Comparison of ENCODE assay signal across 17 cellular contexts in the genomic region with DNA sequence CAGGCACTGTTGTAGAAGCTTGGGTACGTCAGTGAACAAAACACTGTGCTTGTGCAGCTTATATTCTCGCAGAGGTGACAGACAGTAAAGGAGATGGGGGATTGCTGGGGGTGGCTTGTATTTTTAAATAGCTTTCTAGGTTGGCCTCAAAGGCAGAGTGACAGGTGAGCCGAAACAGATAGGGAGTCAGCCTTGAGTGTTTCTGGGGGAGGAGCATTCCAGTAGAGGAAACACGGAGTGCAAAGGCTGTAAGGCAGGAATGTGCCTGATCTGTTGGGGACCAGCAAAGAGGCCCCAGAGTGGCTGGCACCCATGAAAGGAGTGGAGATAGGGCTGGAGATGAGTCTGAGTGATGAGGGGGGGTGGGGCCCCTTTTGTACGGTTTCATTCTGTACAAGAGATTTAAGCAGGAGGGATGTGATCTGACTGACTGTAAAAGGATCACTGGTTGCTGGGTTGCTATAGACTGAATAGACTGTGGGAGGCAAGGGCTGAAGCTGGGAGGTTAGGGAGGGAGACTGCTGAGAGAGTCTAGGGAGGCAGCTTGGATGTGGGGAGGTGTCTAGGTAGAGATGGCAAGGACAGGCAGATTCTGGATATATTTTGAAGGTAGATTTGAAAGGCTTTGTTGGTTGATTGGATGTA. TPM values are rescaled to one million over a fixed set of nuclear protein-coding genes. Genes with fewer than 3 reads are reported as not detected.
DNase-seq lines count a peak whose midpoint lies in the region; ATAC-seq, FAIRE-seq and TF ChIP-seq lines count a peak whose summit lies in the region.
"Had no signal": no experiment of that assay in that cellular context is flagged by ENCODE, and none has a peak within 500 bp of the region (broad histone marks: within the 10 kb centered on the region; RNA-seq: fewer than 3 reads in every experiment).

No MANE protein-coding gene starts in this region.

- H3K9me3 Mint-ChIP-seq in H9 (no peaks in the 10 kb centered on the region; a peak in 1 of 5 replicates), astrocyte (ENCODE audit: unreplicated experiment) (no peaks in the 10 kb centered on the region)
- H3K9me3 Mint-ChIP-seq: dendritic cell treated with granulocyte-macrophage colony-stimulating factor and Interleukin-4, amounts not matched to agents 40 ng/mL and 50 ng/mL, for 4 days; immature natural killer cell; T-helper 1 cell treated with Interleukin-12 subunit alpha and Interleukin-12 subunit beta and Interleukin-4 antibody, amounts not matched to agents 30 μg/mL and 1 μg/mL, for 36 hours had no signal

- ATAC-seq in omental fat pad (ENCODE audit: low FRiP score) = peak; percentile 19
- no peak for ATAC-seq in GM21786 (IDR thresholded peaks at IDR 0.05; ENCODE audit: unreplicated experiment)

- no peak overlapping the region for H2BK15ac ChIP-seq in H9 (ENCODE audit: low read depth, low read length)

- H3K4me1 Mint-ChIP-seq in H9 = peaks cover 40% of the 10 kb centered on the region in 2 experiments
- H3K4me1 Mint-ChIP-seq in astrocyte (ENCODE audit: low read depth, unreplicated experiment) = peaks cover 67% of the 10 kb centered on the region

- no peak overlapping the region for H2BK120ac ChIP-seq in H9 (ENCODE audit: low read depth, low read length, poor library complexity, severe bottlenecking)

- H2BK12ac ChIP-seq in H9 (ENCODE audit: insufficient read length, low read depth, low read length) = no peak overlapping the region

- peak; percentile 34 for DNase-seq in H9
- DNase-seq in astrocyte (ENCODE audit: low read depth) = no peak
- no peak for DNase-seq in right atrium auricular region (ENCODE audit: low spot score)
- DNase-seq in omental fat pad (ENCODE audit: low spot score) = no peak
- DNase-seq in RPMI8226 = no peak
- DNase-seq in BE2C = no peak
- no peak for DNase-seq in T-helper 2 cell
- DNase-seq: activated gamma-delta T cell treated with Interleukin-2 at 50 U/mL for 16 hours, immature natural killer cell, mesenchymal stem cell, NCI-H1436 treated with DMSO at 0.1 percent for 48 hours, NCI-H524, SHP77 treated with DMSO at 0.1 percent for 48 hours, stomach had no signal

- no peak overlapping the region for H2BK20ac ChIP-seq in H9 (ENCODE audit: low read depth, low read length, poor library complexity, severe bottlenecking)

- no peak overlapping the region for H3K9ac ChIP-seq in H9 (ENCODE audit: extremely low read depth, insufficient read length, low read length)
- H3K9ac ChIP-seq in astrocyte (ENCODE audit: low read length) = no peak overlapping the region

- H3K4me3 ChIP-seq in astrocyte (ENCODE audit: insufficient read depth, low read depth, low read length) (no peak overlapping the region), right atrium auricular region (no peak overlapping the region), BE2C (ENCODE audit: low read depth, low read length) (no peak overlapping the region)
- H3K4me3 ChIP-seq: stomach had no signal

- H3K4me1 ChIP-seq in H9 (ENCODE audit: insufficient read depth, low read length) = peaks cover 10% of the 10 kb centered on the region; the same call in 1 of the 2 replicates
- H3K4me1 ChIP-seq in astrocyte (ENCODE audit: insufficient read depth, low read length) = peaks cover 21% of the 10 kb centered on the region
- H3K4me1 ChIP-seq in right atrium auricular region = peaks cover 0 to 52% of the 10 kb centered on the region in 2 donors
- H3K4me1 ChIP-seq in BE2C = peaks cover 13% of the 10 kb centered on the region

- no peak overlapping the region for H3T11ph ChIP-seq in H9 (ENCODE audit: low read length)

- H4K20me1 ChIP-seq in H9 (ENCODE audit: control insufficient read depth, insufficient read depth, insufficient read length) (no peaks in the 10 kb centered on the region), astrocyte (ENCODE audit: insufficient read depth, low read length) (peaks cover 38% of the 10 kb centered on the region)

- H4K8ac ChIP-seq in H9 (replicated peaks; ENCODE audit: insufficient read length, low read depth, low read length) = no peak overlapping the region

- no peak overlapping the region for H3K23ac ChIP-seq in H9 (ENCODE audit: insufficient read length, low read depth, low read length)

- no peak overlapping the region for H3K27ac ChIP-seq in H9 (ENCODE audit: insufficient read length, low read depth, low read length)
- no peak overlapping the region for H3K27ac ChIP-seq in astrocyte (ENCODE audit: low read depth, low read length)
- H3K27ac ChIP-seq in right atrium auricular region = peak overlapping the region; percentile 46
- H3K27ac ChIP-seq: stomach had no signal

- no peaks in the 10 kb centered on the region for H3K79me1 ChIP-seq in H9 (ENCODE audit: insufficient read depth, low read depth, low read length, poor library complexity, severe bottlenecking)

- no peak overlapping the region for H3K18ac ChIP-seq in H9 (ENCODE audit: insufficient read length, low read depth, low read length)

- H3K27me3 ChIP-seq in H9 (ENCODE audit: insufficient read depth, low read length) = no peaks in the 10 kb centered on the region
- H3K27me3 ChIP-seq in astrocyte (ENCODE audit: insufficient read depth, low read length) = no peaks in the 10 kb centered on the region
- H3K27me3 ChIP-seq in right atrium auricular region = no peaks in the 10 kb centered on the region
- no peaks in the 10 kb centered on the region for H3K27me3 ChIP-seq in BE2C
- H3K27me3 ChIP-seq: stomach had no signal

- no peaks in the 10 kb centered on the region for H3K27me3 Mint-ChIP-seq in H9 (ENCODE audit: low read depth)
- H3K27me3 Mint-ChIP-seq in astrocyte (ENCODE audit: low read depth, unreplicated experiment) = no peaks in the 10 kb centered on the region
- H3K27me3 Mint-ChIP-seq: dendritic cell treated with granulocyte-macrophage colony-stimulating factor and Interleukin-4, amounts not matched to agents 40 ng/mL and 50 ng/mL, for 4 days had no signal

- no peak overlapping the region for H4K91ac ChIP-seq in H9 (ENCODE audit: insufficient read length, low read depth, low read length)

- H3K4me3 Mint-ChIP-seq in H9 (no peak overlapping the region), astrocyte (ENCODE audit: unreplicated experiment) (no peak overlapping the region)
- H3K4me3 Mint-ChIP-seq: dendritic cell treated with granulocyte-macrophage colony-stimulating factor and Interleukin-4, amounts not matched to agents 40 ng/mL and 50 ng/mL, for 4 days; immature natural killer cell; T-helper 1 cell treated with Interleukin-12 subunit alpha and Interleukin-12 subunit beta and Interleukin-4 antibody, amounts not matched to agents 30 μg/mL and 1 μg/mL, for 36 hours had no signal

- no peaks in the 10 kb centered on the region for H3K23me2 ChIP-seq in H9 (ENCODE audit: insufficient read length, low read depth, low read length, poor library complexity, severe bottlenecking)

- no peak for FAIRE-seq in astrocyte (lab: Jason Lieb, UNC)

- no peak overlapping the region for H2AFZ ChIP-seq in H9 (ENCODE audit: low read length)
- H2AFZ ChIP-seq in astrocyte (ENCODE audit: low read depth, low read length) = no peak overlapping the region

- peaks cover 12% of the 10 kb centered on the region for H3K36me3 ChIP-seq in astrocyte (ENCODE audit: insufficient read depth, low read length)
- no peaks in the 10 kb centered on the region for H3K36me3 ChIP-seq in right atrium auricular region
- peaks cover 10% of the 10 kb centered on the region for H3K36me3 ChIP-seq in BE2C

- no peak overlapping the region; the same call in 1 of the 2 replicates for H3K14ac ChIP-seq in H9 (ENCODE audit: insufficient read depth, low read length)

- no peak overlapping the region for H3K4ac ChIP-seq in H9 (ENCODE audit: low read depth, low read length)

- WGBS in H9 (ENCODE audit: extremely low coverage, insufficient read length, low lambda C conversion rate) = no CpG with 5 or more reads among the region's 5 CpGs

- H3K36me3 Mint-ChIP-seq in H9 (ENCODE audit: insufficient read depth in 1 of 3, low read depth in 3 of 3) (peaks cover 15 to 17% (median 17%) of the 10 kb centered on the region in 3 experiments; a peak in 6 of 7 replicates), astrocyte (ENCODE audit: low read depth, unreplicated experiment) (peaks cover 3% of the 10 kb centered on the region)

- H3K4me2 ChIP-seq in H9 (ENCODE audit: insufficient read depth, insufficient read length, low read length) = no peak overlapping the region
- H3K4me2 ChIP-seq in astrocyte (ENCODE audit: low read length) = no peak overlapping the region

- H3K56ac ChIP-seq in H9 (ENCODE audit: insufficient read length, low read depth, low read length) = no peak overlapping the region

- peaks cover 7% of the 10 kb centered on the region; the same call in 1 of the 2 replicates for H3K79me2 ChIP-seq in H9 (ENCODE audit: insufficient read depth, low read length)
- peaks cover 86% of the 10 kb centered on the region for H3K79me2 ChIP-seq in astrocyte (ENCODE audit: insufficient read depth, low read length)

- H2AK5ac ChIP-seq in H9 (ENCODE audit: insufficient read length, low read length) = no peak overlapping the region

- H3K27ac Mint-ChIP-seq in H9 = peak overlapping the region; percentile 10 to 31 (median 14); a peak in 4 of 7 replicates
- peak overlapping the region; percentile 13 for H3K27ac Mint-ChIP-seq in astrocyte (ENCODE audit: unreplicated experiment)
- H3K27ac Mint-ChIP-seq: dendritic cell treated with granulocyte-macrophage colony-stimulating factor and Interleukin-4, amounts not matched to agents 40 ng/mL and 50 ng/mL, for 4 days; immature natural killer cell; T-helper 1 cell treated with Interleukin-12 subunit alpha and Interleukin-12 subunit beta and Interleukin-4 antibody, amounts not matched to agents 30 μg/mL and 1 μg/mL, for 36 hours had no signal

- no peak overlapping the region for H4K5ac ChIP-seq in H9 (ENCODE audit: insufficient read length, low read depth, low read length)

- H2BK5ac ChIP-seq in H9 (ENCODE audit: insufficient read length, low read length) = no peak overlapping the region

- H3K9me3 ChIP-seq in H9 (ENCODE audit: control insufficient read depth, low read depth, low read length) = no peaks in the 10 kb centered on the region
- H3K9me3 ChIP-seq in astrocyte (ENCODE audit: insufficient read depth, low read depth, low read length) = no peaks in the 10 kb centered on the region
- no peaks in the 10 kb centered on the region for H3K9me3 ChIP-seq in right atrium auricular region
- no peaks in the 10 kb centered on the region for H3K9me3 ChIP-seq in BE2C
- H3K9me3 ChIP-seq: stomach had no signal

- no peak for TF ChIP-seq CTCF in H9 (conservative IDR thresholded peaks at IDR 0.05)
- TF ChIP-seq CTCF in astrocyte (IDR thresholded peaks at IDR 0.05; ENCODE audit: insufficient read depth, low read depth, low read length) = no peak
- TF ChIP-seq CTCF in right atrium auricular region (IDR thresholded peaks at IDR 0.05) = no peak
- TF ChIP-seq CTCF in omental fat pad (IDR thresholded peaks at IDR 0.05) = no peak
- TF ChIP-seq CTCF in BE2C (IDR thresholded peaks at IDR 0.05; ENCODE audit: low read depth, low read length) = no peak

RNA-seq across cellular contexts. Expression of gene NUP93, which starts 15.2 kb away (rescaled TPM):
- total RNA-seq in H9 (2021) (165 and 167 TPM in 2 replicates), astrocyte (89.3 and 94.0 TPM in 2 replicates), right atrium auricular region (10 to 100 TPM; 18.1 to 19.8 TPM), omental fat pad (10 to 100 TPM; 21.6 to 55.5 (median 37.7) TPM)
- polyA plus RNA-seq in BE2C (2012; ENCODE audit: insufficient read depth, insufficient read length, low read depth) = 109 TPM

Comparison
In these comparisons a context has a peak if more than half of its experiments do, and no peak if none do; other contexts are left out.
1. H3K27ac ChIP-seq: peak in right atrium auricular region (2 of 2); none in H9 (single experiment) and astrocyte (single experiment).